In genomic region chr5:139273322-139273571, GRCh38 we compare ENCODE assay signal across 8 cellular contexts. TPM values are rescaled to one million over a fixed set of nuclear protein-coding genes. Genes with fewer than 3 reads are reported as not detected.
DNase-seq lines count a peak whose midpoint lies in the region; ATAC-seq, FAIRE-seq and TF ChIP-seq lines count a peak whose summit lies in the region.

No MANE protein-coding gene starts in this region.

- no peak for ATAC-seq in GM19455 (IDR thresholded peaks at IDR 0.05; ENCODE audit: unreplicated experiment)

- H3K27me3 ChIP-seq in SJSA1 (replicated peaks) (no peaks in the 10 kb centered on the region), rectal smooth muscle tissue (ENCODE audit: control insufficient read depth, insufficient read depth, low read length) (no peaks in the 10 kb centered on the region)

- no peak for TF ChIP-seq CTCF in fibroblast of the aortic adventitia (IDR thresholded peaks at IDR 0.05; ENCODE audit: insufficient read depth, low read length)

- DNase-seq in H54 (ENCODE audit: insufficient read length, low spot score) (peak; percentile 35), SJSA1 (ENCODE audit: low read depth in 1 of 2, low spot score in 2 of 2) (no peak), fibroblast of the aortic adventitia (ENCODE audit: low read depth) (no peak), occipital lobe (lab: John Stamatoyannopoulos, UW) (no peak), NCI-H1048 (lab: John Stamatoyannopoulos, UW) (no peak), A172 (ENCODE audit: low spot score) (no peak)

- no peak for FAIRE-seq in H54 (lab: Jason Lieb, UNC)

- no peak overlapping the region for H3K27ac ChIP-seq in SJSA1
- H3K27ac ChIP-seq in rectal smooth muscle tissue (ENCODE audit: low read depth, low read length), result peak overlapping the region; percentile 48

- H3K4me1 ChIP-seq in SJSA1 (replicated peaks), result peaks cover 43% of the 10 kb centered on the region
- H3K4me1 ChIP-seq in rectal smooth muscle tissue (ENCODE audit: control insufficient read depth, insufficient read depth, low read length), result peaks cover 21% of the 10 kb centered on the region

- TF ChIP-seq POLR2A in H54 (IDR thresholded peaks at IDR 0.05; ENCODE audit: low read depth, low read length), result no peak

- peak overlapping the region; percentile 46 for H3K4me3 ChIP-seq in SJSA1
- H3K4me3 ChIP-seq in fibroblast of the aortic adventitia (ENCODE audit: low read depth, low read length), result peak overlapping the region; percentile 82
- H3K4me3 ChIP-seq in rectal smooth muscle tissue (ENCODE audit: low read length), result peak overlapping the region; percentile 88

- H3K36me3 ChIP-seq in SJSA1 (peaks cover 24% of the 10 kb centered on the region), rectal smooth muscle tissue (ENCODE audit: control insufficient read depth, insufficient read depth, low read length) (peaks cover 2% of the 10 kb centered on the region)

- no peaks in the 10 kb centered on the region for H3K9me3 ChIP-seq in SJSA1 (replicated peaks)

- H3K9ac ChIP-seq in rectal smooth muscle tissue (ENCODE audit: low read length), result no peak overlapping the region

RNA-seq across cellular contexts. Expression of gene MATR3, which starts 20.3 kb away (rescaled TPM):
- 452 and 470 TPM in 2 replicates for total RNA-seq in SJSA1 (2014; rRNA removed; shearing (Covaris generic))
- total RNA-seq in fibroblast of the aortic adventitia (ENCODE audit: low replicate concordance) (274 and 438 TPM in 2 replicates), occipital lobe (769 TPM)
- 333 and 368 TPM in 2 replicates for total RNA-seq in A172 (2014; rRNA removed; shearing (Covaris generic))
